16 cellular contexts compared by ENCODE assay signal in the genomic region with DNA sequence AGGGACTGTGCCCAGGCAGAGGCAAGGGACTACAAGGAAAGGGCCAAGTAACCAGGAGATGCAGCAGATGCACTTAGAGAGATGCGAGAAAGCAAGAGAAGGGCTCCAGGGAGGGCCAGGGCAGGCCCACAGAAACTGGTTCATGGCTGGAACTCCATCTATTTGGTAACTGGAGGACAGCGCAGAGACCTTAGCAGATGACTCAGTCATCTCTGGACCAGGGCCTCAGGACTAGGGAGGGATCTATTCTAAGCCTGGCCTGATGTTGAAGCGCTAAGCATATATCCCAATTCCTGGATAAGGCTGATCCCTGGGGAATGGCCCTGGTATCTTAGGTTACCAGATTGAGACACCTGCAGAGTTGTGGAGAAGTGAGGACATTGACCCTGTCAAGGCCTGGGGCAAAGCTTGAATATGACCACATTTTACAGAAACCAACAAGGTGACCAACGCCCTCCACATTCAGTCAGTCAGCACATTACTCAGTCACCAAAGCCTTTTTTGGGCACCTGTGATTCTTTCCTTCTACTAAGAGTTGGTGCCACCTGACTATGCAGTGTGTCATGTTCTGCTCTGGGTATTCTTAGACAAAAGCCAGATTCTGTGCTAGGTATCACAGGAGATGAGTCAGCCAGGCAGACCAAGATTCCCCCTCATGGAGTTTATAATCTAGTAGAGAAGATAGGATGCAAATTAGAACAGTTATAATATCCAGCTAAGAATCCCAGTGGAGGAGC.
DNase-seq lines count a peak whose midpoint lies in the region; ATAC-seq and TF ChIP-seq lines count a peak whose summit lies in the region.
"Had no signal": no experiment of that assay in that cellular context is flagged by ENCODE, and none has a peak within 500 bp of the region (broad histone marks: within the 10 kb centered on the region; RNA-seq: fewer than 3 reads in every experiment).

No MANE protein-coding gene starts in this region.

- CTCF ChIA-PET in mammary epithelial cell (lab: Charles Lee; ENCODE audit: low non-redundant PET), result no interaction called here

- no peaks in the 10 kb centered on the region for H3K36me3 ChIP-seq in mammary epithelial cell (ENCODE audit: insufficient read depth, low read length)
- H3K36me3 ChIP-seq in breast epithelium, result no peaks in the 10 kb centered on the region
- no peaks in the 10 kb centered on the region for H3K36me3 ChIP-seq in right atrium auricular region
- no peaks in the 10 kb centered on the region for H3K36me3 ChIP-seq in transverse colon
- no peaks in the 10 kb centered on the region for H3K36me3 ChIP-seq in mucosa of descending colon (ENCODE audit: low read depth)

- in situ Hi-C loops in mammary epithelial cell (cut with MboI; ENCODE audit: low sequenced_read_pairs in 2 of 2), result no loop called here
- in situ Hi-C loops in transverse colon (cut with MboI; ENCODE audit: low pct_ligation_motif_present in 1 of 4, low pct_unique_long_range_greater_than_20kb in 1 of 4, low sequenced_read_pairs in 3 of 4), result no loop called here

- DNase-seq in mammary epithelial cell (peak; percentile 34), breast epithelium (ENCODE audit: low spot score in 2 of 2) (no peak), epithelial cell of prostate (ENCODE audit: low read depth, low spot score) (peak; percentile 16), kidney tubule cell (ENCODE audit: low spot score) (peak; percentile 20), right atrium auricular region (ENCODE audit: low spot score) (no peak), transverse colon (no peak), mucosa of descending colon (no peak)
- DNase-seq: AML-193; Caco-2; CD4-positive, alpha-beta T cell; HCEC 1CT had no signal

- no peak for ATAC-seq in mucosa of descending colon
- ATAC-seq: A549, GM23338 had no signal

- H3K9me3 ChIP-seq in mammary epithelial cell (replicated peaks; ENCODE audit: insufficient read depth, low read length) (no peaks in the 10 kb centered on the region), breast epithelium (no peaks in the 10 kb centered on the region), right atrium auricular region (no peaks in the 10 kb centered on the region), transverse colon (no peaks in the 10 kb centered on the region), mucosa of descending colon (no peaks in the 10 kb centered on the region)
- H3K9me3 ChIP-seq: A549, Caco-2 had no signal

- H3K4me3 ChIP-seq in mammary epithelial cell (replicated peaks in 1 of 3; ENCODE audit: insufficient read depth in 1 of 3, low read depth in 2 of 3, low read length in 3 of 3) (no peak overlapping the region), breast epithelium (no peak overlapping the region), right atrium auricular region (no peak overlapping the region), transverse colon (no peak overlapping the region), mucosa of descending colon (no peak overlapping the region)
- H3K4me3 ChIP-seq: A549, GM23338 had no signal

- no TSS peak for BruUV-seq in mammary epithelial cell (replicated peaks; lab: Mats Ljungman, UMichigan)

- no peaks in the 10 kb centered on the region for H3K79me2 ChIP-seq in mammary epithelial cell (ENCODE audit: insufficient read depth, low read length)

- no peak for TF ChIP-seq CTCF in mammary epithelial cell (conservative IDR thresholded peaks at IDR 0.05 in 1 of 2, IDR thresholded peaks at IDR 0.05 in 1 of 2; ENCODE audit: extremely low read depth in 1 of 2, insufficient read depth in 1 of 2, low read depth in 1 of 2, low read length in 2 of 2)
- TF ChIP-seq CTCF in breast epithelium (IDR thresholded peaks at IDR 0.05), result no peak
- TF ChIP-seq CTCF in right atrium auricular region (IDR thresholded peaks at IDR 0.05), result no peak
- TF ChIP-seq CTCF in transverse colon (IDR thresholded peaks at IDR 0.05), result no peak
- TF ChIP-seq CTCF in mucosa of descending colon (IDR thresholded peaks at IDR 0.05), result no peak

- H2AFZ ChIP-seq in mammary epithelial cell (ENCODE audit: low read depth, low read length), result no peak overlapping the region
- H2AFZ ChIP-seq: GM23338 had no signal

- 82% methylated on average over 4 of the region's 4 CpGs for WGBS in mammary epithelial cell (ENCODE audit: low coverage, missing lambda C conversion rate)
- 82% methylated on average over 4 of the region's 4 CpGs; no CpG with 5 or more reads in 1 of the 2 donors for WGBS in transverse colon (ENCODE audit: low coverage in 1 of 2), 2 donors

- no peak overlapping the region for H3K9ac ChIP-seq in mammary epithelial cell (ENCODE audit: insufficient read depth, low read length)

- no peak for TF ChIP-seq EP300 in transverse colon (IDR thresholded peaks at IDR 0.05; ENCODE audit: low read depth)

- H4K20me1 ChIP-seq in mammary epithelial cell (ENCODE audit: insufficient read depth, low read length), result no peaks in the 10 kb centered on the region

- H3K27ac ChIP-seq in mammary epithelial cell (ENCODE audit: insufficient read depth, low read depth, low read length) (no peak overlapping the region), breast epithelium (no peak overlapping the region), epithelial cell of prostate (peak overlapping the region; percentile 9), right atrium auricular region (no peak overlapping the region), transverse colon (no peak overlapping the region)
- H3K27ac ChIP-seq: 22Rv1, A549, C4-2B, HL-60 had no signal

- H3K4me1 ChIP-seq in mammary epithelial cell (ENCODE audit: insufficient read depth, low read length), result no peaks in the 10 kb centered on the region
- H3K4me1 ChIP-seq in breast epithelium, result no peaks in the 10 kb centered on the region
- H3K4me1 ChIP-seq in right atrium auricular region, result peaks cover 0 to 10% of the 10 kb centered on the region in 2 donors
- H3K4me1 ChIP-seq in transverse colon, result no peaks in the 10 kb centered on the region
- H3K4me1 ChIP-seq in mucosa of descending colon (ENCODE audit: low read depth), result no peaks in the 10 kb centered on the region
- H3K4me1 ChIP-seq: A549, Caco-2 had no signal

- dilution Hi-C loops in mammary epithelial cell (cut with HindIII; ENCODE audit: low sequenced_read_pairs), result no loop called here

- H3K27me3 ChIP-seq in mammary epithelial cell (ENCODE audit: insufficient read depth, low read length) (no peaks in the 10 kb centered on the region), breast epithelium (no peaks in the 10 kb centered on the region), right atrium auricular region (no peaks in the 10 kb centered on the region), transverse colon (no peaks in the 10 kb centered on the region)

- no peak overlapping the region for H3K4me2 ChIP-seq in mammary epithelial cell (ENCODE audit: insufficient read depth, low read depth, low read length)
- H3K4me2 ChIP-seq: A549, GM23338 had no signal

- TF ChIP-seq POLR2A in breast epithelium (IDR thresholded peaks at IDR 0.05) (no peak), transverse colon (IDR thresholded peaks at IDR 0.05) (no peak)

- intact Hi-C loops in mammary epithelial cell (cut with micrococcal nuclease), result no loop called here
- intact Hi-C loops in breast epithelium (cut with DNase I; ENCODE audit: low total_unique reads), result no loop called here
- intact Hi-C loops in transverse colon (cut with DNase I; ENCODE audit: low total_unique reads), result no loop called here
- intact Hi-C loops in mucosa of descending colon (cut with DNase I, micrococcal nuclease), result no loop called here

Comparison
In these comparisons a context has a peak if more than half of its experiments do, and no peak if none do; other contexts are left out.
1. DNase-seq: peak in mammary epithelial cell (single experiment), epithelial cell of prostate (single experiment) and kidney tubule cell (single experiment); none in breast epithelium (0 of 2), right atrium auricular region (single experiment), transverse colon (single experiment) and mucosa of descending colon (0 of 3).